ENCODE assay signal across 1 cellular context in genomic region chr15:89812126-89812846, GRCh38.
TF ChIP-seq lines count a peak whose summit lies in the region.

No MANE protein-coding gene starts in this region.

TF ChIP-seq in HepG2, 621 proteins besides CTCF, POLR2A, EP300 and RAD21 (continued from another document and continues in another):
- TF ChIP-seq FOXA3 (CRISPR knock-in tag; IDR thresholded peaks at IDR 0.05), result no peak; the same call in 1 of the 2 replicates
- TF ChIP-seq JUN (CRISPR knock-in tag; IDR thresholded peaks at IDR 0.05), result no peak
- TF ChIP-seq U2AF1 (optimal IDR thresholded peaks at IDR 0.05; ENCODE audit: low read depth, low read length), result no peak
- TF ChIP-seq RNF2 (conservative IDR thresholded peaks at IDR 0.05; ENCODE audit: low read depth), result no peak
- TF ChIP-seq ZSCAN29 (CRISPR knock-in tag; conservative IDR thresholded peaks at IDR 0.05), result no peak
- no peak for TF ChIP-seq NFIC (IDR thresholded peaks at IDR 0.05; ENCODE audit: low read length)
- no peak for TF ChIP-seq ZNF121 (CRISPR knock-in tag; IDR thresholded peaks at IDR 0.05)
- TF ChIP-seq, protein P1, sequence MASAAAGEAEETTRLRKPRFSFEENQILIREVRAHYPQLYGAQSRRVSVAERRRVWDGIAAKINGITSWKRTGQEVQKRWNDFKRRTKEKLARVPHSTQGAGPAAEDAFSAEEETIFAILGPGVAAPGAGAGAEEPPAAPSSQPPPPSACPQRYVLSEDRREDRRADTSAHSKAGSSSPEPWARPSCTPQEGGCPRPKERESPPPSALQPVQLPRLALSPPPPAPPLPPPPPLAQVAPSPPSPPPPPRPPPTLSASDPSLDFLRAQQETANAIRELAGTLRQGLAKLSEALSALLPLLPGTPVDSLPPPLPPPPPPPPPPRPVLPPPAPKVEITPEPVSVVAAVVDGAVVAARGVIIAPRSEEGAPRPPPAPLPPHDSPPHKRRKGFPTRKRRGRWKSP (CRISPR knock-in tag; IDR thresholded peaks at IDR 0.05), result no peak
- no peak for TF ChIP-seq SCMH1 (CRISPR knock-in tag; IDR thresholded peaks at IDR 0.05; ENCODE audit: borderline replicate concordance)
- TF ChIP-seq KDM5A (IDR thresholded peaks at IDR 0.05; ENCODE audit: borderline replicate concordance, low read length), result no peak
- TF ChIP-seq SNAI1 (CRISPR knock-in tag; IDR thresholded peaks at IDR 0.05; ENCODE audit: borderline replicate concordance), result no peak
- no peak for TF ChIP-seq SIN3B (IDR thresholded peaks at IDR 0.05; ENCODE audit: low read length)
- TF ChIP-seq ZNF580 (CRISPR knock-in tag; IDR thresholded peaks at IDR 0.05; ENCODE audit: borderline replicate concordance, low read depth), result peak; percentile 34; the same call in 1 of the 2 replicates
- no peak for TF ChIP-seq ZNF30 (CRISPR knock-in tag; IDR thresholded peaks at IDR 0.05)
- no peak for TF ChIP-seq MBD4 (IDR thresholded peaks at IDR 0.05; ENCODE audit: borderline replicate concordance, low read length)
- TF ChIP-seq MZF1 (CRISPR knock-in tag; IDR thresholded peaks at IDR 0.05; ENCODE audit: borderline replicate concordance), result no peak
- TF ChIP-seq ZBTB3 (CRISPR knock-in tag; IDR thresholded peaks at IDR 0.05; ENCODE audit: borderline replicate concordance, low read depth), result no peak
- no peak for TF ChIP-seq TP53 (CRISPR knock-in tag; conservative IDR thresholded peaks at IDR 0.05)
- TF ChIP-seq ZNF354B (CRISPR knock-in tag; IDR thresholded peaks at IDR 0.05), result no peak
- TF ChIP-seq ZFP91 (CRISPR knock-in tag; IDR thresholded peaks at IDR 0.05; ENCODE audit: borderline replicate concordance), result peak; percentile 41; the same call in 1 of the 2 replicates
- no peak for TF ChIP-seq ZNF383 (CRISPR knock-in tag; IDR thresholded peaks at IDR 0.05; ENCODE audit: borderline replicate concordance)
- TF ChIP-seq ZBTB38 (CRISPR knock-in tag; IDR thresholded peaks at IDR 0.05), result peak; percentile 36; the same call in 1 of the 2 replicates
- no peak for TF ChIP-seq ZNF10 (CRISPR knock-in tag; IDR thresholded peaks at IDR 0.05; ENCODE audit: borderline replicate concordance, low read depth)
- no peak for TF ChIP-seq E2F5 (CRISPR knock-in tag; conservative IDR thresholded peaks at IDR 0.05)
- no peak for TF ChIP-seq SRSF1 (optimal IDR thresholded peaks at IDR 0.05; ENCODE audit: low read depth, low read length)
- TF ChIP-seq CREB3 (CRISPR knock-in tag; IDR thresholded peaks at IDR 0.05), result no peak
- TF ChIP-seq, protein P2, sequence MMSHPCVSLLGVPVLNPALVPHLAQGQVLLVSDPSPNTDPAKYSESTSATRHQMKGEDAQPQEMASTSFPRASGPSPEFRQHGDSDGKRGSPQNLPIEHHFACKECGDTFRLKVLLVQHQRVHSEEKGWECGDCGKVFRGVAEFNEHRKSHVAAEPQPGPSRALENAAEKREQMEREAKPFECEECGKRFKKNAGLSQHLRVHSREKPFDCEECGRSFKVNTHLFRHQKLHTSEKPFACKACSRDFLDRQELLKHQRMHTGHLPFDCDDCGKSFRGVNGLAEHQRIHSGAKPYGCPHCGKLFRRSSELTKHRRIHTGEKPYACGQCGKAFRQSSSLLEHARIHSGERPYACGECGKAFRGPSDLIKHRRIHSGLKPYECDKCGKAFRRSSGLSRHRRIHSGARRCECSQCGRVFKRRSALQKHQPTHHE (CRISPR knock-in tag; IDR thresholded peaks at IDR 0.05; ENCODE audit: borderline replicate concordance), result no peak
- TF ChIP-seq MAFK (conservative IDR thresholded peaks at IDR 0.05 in 1 of 2, IDR thresholded peaks at IDR 0.05 in 1 of 2; ENCODE audit: low read length in 2 of 2), result no peak
- TF ChIP-seq ZNF431 (CRISPR knock-in tag; IDR thresholded peaks at IDR 0.05; ENCODE audit: borderline replicate concordance, low read depth), result 0 out of 2 replicates have a peak, but pooled peaks have one; percentile 32
- TF ChIP-seq RCOR2 (CRISPR knock-in tag; IDR thresholded peaks at IDR 0.05), result no peak
- TF ChIP-seq MAZ (IDR thresholded peaks at IDR 0.05; ENCODE audit: borderline replicate concordance, low read depth, low read length), result no peak
- TF ChIP-seq MAZ (CRISPR knock-in tag; IDR thresholded peaks at IDR 0.05; ENCODE audit: low read depth), result no peak
- TF ChIP-seq SAP130 (CRISPR knock-in tag; IDR thresholded peaks at IDR 0.05; ENCODE audit: low read depth), result peak; percentile 17; the same call in 1 of the 2 replicates
- TF ChIP-seq KMT2B (CRISPR knock-in tag; IDR thresholded peaks at IDR 0.05), result no peak
- peak; percentile 54 for TF ChIP-seq POLR2G (IDR thresholded peaks at IDR 0.05; ENCODE audit: low read depth, low read length)
- TF ChIP-seq ZNF607 (CRISPR knock-in tag; IDR thresholded peaks at IDR 0.05; ENCODE audit: borderline replicate concordance), result no peak
- no peak for TF ChIP-seq EHMT2 (IDR thresholded peaks at IDR 0.05; ENCODE audit: borderline replicate concordance, low read depth, low read length)
- TF ChIP-seq HNRNPK (IDR thresholded peaks at IDR 0.05; ENCODE audit: low read depth, low read length, poor library complexity, severe bottlenecking), result no peak
- TF ChIP-seq ZFP36L1 (CRISPR knock-in tag; IDR thresholded peaks at IDR 0.05), result no peak
- TF ChIP-seq THAP8 (CRISPR knock-in tag; IDR thresholded peaks at IDR 0.05; ENCODE audit: borderline replicate concordance), result no peak
- no peak for TF ChIP-seq PHB2 (IDR thresholded peaks at IDR 0.05; ENCODE audit: partially characterized antibody)
- TF ChIP-seq, protein P3, sequence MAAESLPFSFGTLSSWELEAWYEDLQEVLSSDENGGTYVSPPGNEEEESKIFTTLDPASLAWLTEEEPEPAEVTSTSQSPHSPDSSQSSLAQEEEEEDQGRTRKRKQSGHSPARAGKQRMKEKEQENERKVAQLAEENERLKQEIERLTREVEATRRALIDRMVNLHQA (CRISPR knock-in tag; IDR thresholded peaks at IDR 0.05), result no peak
- TF ChIP-seq ZNF160 (CRISPR knock-in tag; IDR thresholded peaks at IDR 0.05), result no peak
- TF ChIP-seq HOXA7 (CRISPR knock-in tag; IDR thresholded peaks at IDR 0.05), result no peak
- TF ChIP-seq NCOA2 (CRISPR knock-in tag; IDR thresholded peaks at IDR 0.05), result peak; percentile 22; the same call in 1 of the 2 replicates
- TF ChIP-seq, protein P4, sequence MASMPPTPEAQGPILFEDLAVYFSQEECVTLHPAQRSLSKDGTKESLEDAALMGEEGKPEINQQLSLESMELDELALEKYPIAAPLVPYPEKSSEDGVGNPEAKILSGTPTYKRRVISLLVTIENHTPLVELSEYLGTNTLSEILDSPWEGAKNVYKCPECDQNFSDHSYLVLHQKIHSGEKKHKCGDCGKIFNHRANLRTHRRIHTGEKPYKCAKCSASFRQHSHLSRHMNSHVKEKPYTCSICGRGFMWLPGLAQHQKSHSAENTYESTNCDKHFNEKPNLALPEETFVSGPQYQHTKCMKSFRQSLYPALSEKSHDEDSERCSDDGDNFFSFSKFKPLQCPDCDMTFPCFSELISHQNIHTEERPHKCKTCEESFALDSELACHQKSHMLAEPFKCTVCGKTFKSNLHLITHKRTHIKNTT (CRISPR knock-in tag; IDR thresholded peaks at IDR 0.05), result no peak
- TF ChIP-seq ZGPAT (CRISPR knock-in tag; IDR thresholded peaks at IDR 0.05), result 0 out of 2 replicates have a peak, but pooled peaks have one; percentile 37
- TF ChIP-seq PHF8 (CRISPR knock-in tag; IDR thresholded peaks at IDR 0.05), result peak; percentile 24; the same call in 1 of the 2 replicates
- TF ChIP-seq KDM1A (CRISPR knock-in tag; IDR thresholded peaks at IDR 0.05), result no peak
- no peak for TF ChIP-seq ZNF720 (CRISPR knock-in tag; IDR thresholded peaks at IDR 0.05)
- TF ChIP-seq ZBTB46 (CRISPR knock-in tag; IDR thresholded peaks at IDR 0.05; ENCODE audit: borderline replicate concordance), result no peak
- no peak for TF ChIP-seq ZNF367 (CRISPR knock-in tag; IDR thresholded peaks at IDR 0.05; ENCODE audit: borderline replicate concordance)
- no peak for TF ChIP-seq ZBTB21 (CRISPR knock-in tag; IDR thresholded peaks at IDR 0.05)
- no peak for TF ChIP-seq FOXK1 (CRISPR knock-in tag; IDR thresholded peaks at IDR 0.05; ENCODE audit: borderline replicate concordance, low read depth)
- TF ChIP-seq, protein P5, sequence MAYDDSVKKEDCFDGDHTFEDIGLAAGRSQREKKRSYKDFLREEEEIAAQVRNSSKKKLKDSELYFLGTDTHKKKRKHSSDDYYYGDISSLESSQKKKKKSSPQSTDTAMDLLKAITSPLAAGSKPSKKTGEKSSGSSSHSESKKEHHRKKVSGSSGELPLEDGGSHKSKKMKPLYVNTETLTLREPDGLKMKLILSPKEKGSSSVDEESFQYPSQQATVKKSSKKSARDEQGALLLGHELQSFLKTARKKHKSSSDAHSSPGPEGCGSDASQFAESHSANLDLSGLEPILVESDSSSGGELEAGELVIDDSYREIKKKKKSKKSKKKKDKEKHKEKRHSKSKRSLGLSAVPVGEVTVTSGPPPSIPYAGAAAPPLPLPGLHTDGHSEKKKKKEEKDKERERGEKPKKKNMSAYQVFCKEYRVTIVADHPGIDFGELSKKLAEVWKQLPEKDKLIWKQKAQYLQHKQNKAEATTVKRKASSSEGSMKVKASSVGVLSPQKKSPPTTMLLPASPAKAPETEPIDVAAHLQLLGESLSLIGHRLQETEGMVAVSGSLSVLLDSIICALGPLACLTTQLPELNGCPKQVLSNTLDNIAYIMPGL (CRISPR knock-in tag; IDR thresholded peaks at IDR 0.05; ENCODE audit: borderline replicate concordance in 1 of 2, low read depth in 1 of 2), result 0 out of 4 replicates have a peak, but pooled peaks of 1 of the 2 experiments have one; percentile 0
- peak; percentile 29; the same call in 1 of the 2 replicates for TF ChIP-seq GABPB1 (CRISPR knock-in tag; IDR thresholded peaks at IDR 0.05)
- no peak for TF ChIP-seq ZNF577 (CRISPR knock-in tag; IDR thresholded peaks at IDR 0.05; ENCODE audit: borderline replicate concordance, low read depth)
- TF ChIP-seq GPN1 (CRISPR knock-in tag; IDR thresholded peaks at IDR 0.05; ENCODE audit: borderline replicate concordance), result no peak
- no peak for TF ChIP-seq ZNF225 (CRISPR knock-in tag; IDR thresholded peaks at IDR 0.05)
